Comparison of ENCODE assay signal across 1 cellular context in genomic region chr10:24307696-24308476, GRCh38.
TF ChIP-seq lines count a peak whose summit lies in the region.

No MANE protein-coding gene starts in this region.

TF ChIP-seq in H1, 55 proteins besides CTCF, POLR2A, EP300 and RAD21:
- TF ChIP-seq RBBP5 (IDR thresholded peaks at IDR 0.05; ENCODE audit: borderline replicate concordance, low read depth, low read length) (no peak), TEAD4 (IDR thresholded peaks at IDR 0.05; ENCODE audit: low read depth, low read length) (0 out of 2 replicates have a peak, but pooled peaks have one; percentile 18)
